Comparison of ENCODE assay signal across 20 cellular contexts in the genomic region with DNA sequence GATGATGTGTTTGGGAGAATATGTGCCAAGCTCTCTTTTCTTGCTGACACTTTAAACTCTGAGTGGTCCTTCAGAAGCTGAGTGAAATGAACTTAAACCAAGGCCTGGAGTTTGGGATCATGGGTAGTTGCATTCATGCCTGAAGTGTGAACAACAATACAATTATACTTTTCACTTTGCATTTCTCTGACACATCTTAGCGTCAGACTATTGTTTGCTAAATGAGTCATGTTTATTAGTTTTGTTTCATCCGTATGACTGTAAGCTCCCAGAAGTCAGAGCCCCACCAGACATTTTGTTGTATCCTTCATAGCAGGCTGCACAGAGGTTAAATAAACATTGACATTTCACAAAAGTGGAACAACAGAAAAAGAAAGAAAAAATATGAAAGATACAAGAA.
A peak's percentile ranks its signal among the peaks of the same experiment; 100 is the strongest.
DNase-seq lines count a peak whose midpoint lies in the region; FAIRE-seq and TF ChIP-seq lines count a peak whose summit lies in the region.
"Had no signal": no experiment of that assay in that cellular context is flagged by ENCODE, and none has a peak within 500 bp of the region (broad histone marks: within the 10 kb centered on the region; RNA-seq: fewer than 3 reads in every experiment).

No MANE protein-coding gene starts in this region.

- H3K36me3 ChIP-seq in CD4-positive, alpha-beta memory T cell (ENCODE audit: insufficient read depth, low read length) = no peaks in the 10 kb centered on the region
- no peaks in the 10 kb centered on the region for H3K36me3 ChIP-seq in vagina
- H3K36me3 ChIP-seq: gastrocnemius medialis, neural progenitor cell had no signal

- no peak overlapping the region for H3K27ac Mint-ChIP-seq in activated naive CD8-positive, alpha-beta T cell treated with anti-CD3 and anti-CD28 coated beads for 36 hours
- H3K27ac Mint-ChIP-seq in CD4-positive, alpha-beta memory T cell = no peak overlapping the region
- no peak overlapping the region for H3K27ac Mint-ChIP-seq in activated CD4-positive, alpha-beta T cell treated with anti-CD3 and anti-CD28 coated beads, Interleukin-2, amount 10 ng/mL, durations not matched to agents 7 days and 5 days
- H3K27ac Mint-ChIP-seq: activated CD4-positive, alpha-beta T cell treated with anti-CD3 and anti-CD28 coated beads, Interleukin-2, amount 10 ng/mL, durations not matched to agents 24 days and 14 days; H9; neural progenitor cell; stimulated activated naive B cell treated with anti-CD40 and anti-IgM and Interleukin-4, amounts not matched to agents 10 μg/mL and 1 μg/mL and 100 μg/mL, for 72 hours had no signal

- H3K4me1 ChIP-seq in CD4-positive, alpha-beta memory T cell (ENCODE audit: insufficient read depth, low read length) = no peaks in the 10 kb centered on the region
- no peaks in the 10 kb centered on the region for H3K4me1 ChIP-seq in vagina
- H3K4me1 ChIP-seq: gastrocnemius medialis had no signal

- H3K4me1 Mint-ChIP-seq in activated naive CD8-positive, alpha-beta T cell treated with anti-CD3 and anti-CD28 coated beads for 36 hours = no peaks in the 10 kb centered on the region
- no peaks in the 10 kb centered on the region for H3K4me1 Mint-ChIP-seq in CD4-positive, alpha-beta memory T cell
- H3K4me1 Mint-ChIP-seq in activated CD4-positive, alpha-beta T cell treated with anti-CD3 and anti-CD28 coated beads, Interleukin-2, amount 10 ng/mL, durations not matched to agents 7 days and 5 days = no peaks in the 10 kb centered on the region
- H3K4me1 Mint-ChIP-seq: activated CD4-positive, alpha-beta T cell treated with anti-CD3 and anti-CD28 coated beads, Interleukin-2, amount 10 ng/mL, durations not matched to agents 24 days and 14 days; stimulated activated naive B cell treated with anti-CD40 and anti-IgM and Interleukin-4, amounts not matched to agents 10 μg/mL and 1 μg/mL and 100 μg/mL, for 72 hours had no signal

- peak; percentile 27 for FAIRE-seq in islet of Langerhans (lab: Jason Lieb, UNC)

- intact Hi-C loops in CD4-positive, alpha-beta memory T cell (cut with micrococcal nuclease) = no loop called here
- intact Hi-C loops in vagina (cut with DNase I) = no loop called here

- no peak for TF ChIP-seq CTCF in vagina (IDR thresholded peaks at IDR 0.05)

- no peaks in the 10 kb centered on the region for H3K9me3 Mint-ChIP-seq in activated naive CD8-positive, alpha-beta T cell treated with anti-CD3 and anti-CD28 coated beads for 36 hours
- H3K9me3 Mint-ChIP-seq in CD4-positive, alpha-beta memory T cell = peaks cover 0 to 11% (median 4%) of the 10 kb centered on the region in 8 donors
- no peaks in the 10 kb centered on the region for H3K9me3 Mint-ChIP-seq in activated CD4-positive, alpha-beta T cell treated with anti-CD3 and anti-CD28 coated beads, Interleukin-2, amount 10 ng/mL, durations not matched to agents 7 days and 5 days
- H3K9me3 Mint-ChIP-seq: activated CD4-positive, alpha-beta T cell treated with anti-CD3 and anti-CD28 coated beads, Interleukin-2, amount 10 ng/mL, durations not matched to agents 24 days and 14 days; H9; neural progenitor cell; stimulated activated naive B cell treated with anti-CD40 and anti-IgM and Interleukin-4, amounts not matched to agents 10 μg/mL and 1 μg/mL and 100 μg/mL, for 72 hours had no signal

- no peaks in the 10 kb centered on the region for H3K27me3 Mint-ChIP-seq in activated naive CD8-positive, alpha-beta T cell treated with anti-CD3 and anti-CD28 coated beads for 36 hours
- H3K27me3 Mint-ChIP-seq in CD4-positive, alpha-beta memory T cell = no peaks in the 10 kb centered on the region
- H3K27me3 Mint-ChIP-seq in activated CD4-positive, alpha-beta T cell treated with anti-CD3 and anti-CD28 coated beads, Interleukin-2, amount 10 ng/mL, durations not matched to agents 7 days and 5 days = no peaks in the 10 kb centered on the region
- H3K27me3 Mint-ChIP-seq: activated CD4-positive, alpha-beta T cell treated with anti-CD3 and anti-CD28 coated beads, Interleukin-2, amount 10 ng/mL, durations not matched to agents 24 days and 14 days; stimulated activated naive B cell treated with anti-CD40 and anti-IgM and Interleukin-4, amounts not matched to agents 10 μg/mL and 1 μg/mL and 100 μg/mL, for 72 hours had no signal

- H3K27ac ChIP-seq in CD4-positive, alpha-beta memory T cell (ENCODE audit: low read depth, low read length) = no peak overlapping the region
- no peak overlapping the region for H3K27ac ChIP-seq in vagina
- H3K27ac ChIP-seq: gastrocnemius medialis, neural progenitor cell had no signal

- no peak for TF ChIP-seq POLR2A in vagina (IDR thresholded peaks at IDR 0.05)

- H3K36me3 Mint-ChIP-seq in activated naive CD8-positive, alpha-beta T cell treated with anti-CD3 and anti-CD28 coated beads for 36 hours = no peaks in the 10 kb centered on the region
- no peaks in the 10 kb centered on the region for H3K36me3 Mint-ChIP-seq in CD4-positive, alpha-beta memory T cell
- no peaks in the 10 kb centered on the region for H3K36me3 Mint-ChIP-seq in activated CD4-positive, alpha-beta T cell treated with anti-CD3 and anti-CD28 coated beads, Interleukin-2, amount 10 ng/mL, durations not matched to agents 7 days and 5 days (ENCODE audit: low read depth)
- H3K36me3 Mint-ChIP-seq: neural progenitor cell; stimulated activated naive B cell treated with anti-CD40 and anti-IgM and Interleukin-4, amounts not matched to agents 10 μg/mL and 1 μg/mL and 100 μg/mL, for 72 hours had no signal

- CTCF ChIA-PET in CD4-positive, alpha-beta memory T cell (lab: Charles Lee; ENCODE audit: partially characterized antibody) = no interaction called here
- CTCF ChIA-PET in activated CD4-positive, alpha-beta T cell treated with anti-CD3 and anti-CD28 coated beads, Interleukin-2, amount 10 ng/mL, durations not matched to agents 7 days and 5 days (lab: Charles Lee) = no interaction called here

- H3K9me3 ChIP-seq in CD4-positive, alpha-beta memory T cell (ENCODE audit: control insufficient read depth in 1 of 2, low read length in 2 of 2) = no peaks in the 10 kb centered on the region
- no peaks in the 10 kb centered on the region for H3K9me3 ChIP-seq in vagina
- H3K9me3 ChIP-seq: gastrocnemius medialis had no signal

- H3K4me3 ChIP-seq in CD4-positive, alpha-beta memory T cell (ENCODE audit: low read length in 2 of 2) = no peak overlapping the region
- H3K4me3 ChIP-seq in vagina = no peak overlapping the region
- H3K4me3 ChIP-seq: dorsolateral prefrontal cortex, gastrocnemius medialis, neural progenitor cell had no signal

- DNase-seq in Caki2 (ENCODE audit: low read depth) = peak; percentile 74
- DNase-seq in HS-27A (ENCODE audit: low read depth) = peak; percentile 8
- peak; percentile 43 for DNase-seq in astrocyte of the hippocampus (ENCODE audit: low read depth, low spot score)
- no peak for DNase-seq in activated naive CD8-positive, alpha-beta T cell treated with anti-CD3 and anti-CD28 coated beads for 36 hours
- no peak for DNase-seq in CD4-positive, alpha-beta memory T cell
- no peak for DNase-seq in activated CD4-positive, alpha-beta T cell treated with anti-CD3 and anti-CD28 coated beads, Interleukin-2, amount 10 ng/mL, durations not matched to agents 7 days and 5 days
- no peak for DNase-seq in vagina (ENCODE audit: extremely low spot score in 2 of 2)
- DNase-seq: activated CD4-positive, alpha-beta T cell treated with anti-CD3 and anti-CD28 coated beads, Interleukin-2, amount 10 ng/mL, durations not matched to agents 24 days and 14 days; activated T-cell treated with anti-CD3 and anti-CD28 coated beads, Interleukin-2, amount 50 U/mL, for 48 hours; anterior cingulate cortex; COR-L47; dorsolateral prefrontal cortex; gastrocnemius medialis; H9; NCI-H1930; NCI-H774; stimulated activated naive B cell treated with anti-CD40 and anti-IgM and Interleukin-4, amounts not matched to agents 10 μg/mL and 1 μg/mL and 100 μg/mL, for 72 hours; T-helper 9 cell had no signal

- no peaks in the 10 kb centered on the region for H3K27me3 ChIP-seq in CD4-positive, alpha-beta memory T cell (ENCODE audit: insufficient read depth, low read length)
- no peaks in the 10 kb centered on the region for H3K27me3 ChIP-seq in vagina
- H3K27me3 ChIP-seq: dorsolateral prefrontal cortex, gastrocnemius medialis, neural progenitor cell had no signal

- H3K4me3 Mint-ChIP-seq in activated naive CD8-positive, alpha-beta T cell treated with anti-CD3 and anti-CD28 coated beads for 36 hours = no peak overlapping the region
- H3K4me3 Mint-ChIP-seq in CD4-positive, alpha-beta memory T cell = no peak overlapping the region
- no peak overlapping the region for H3K4me3 Mint-ChIP-seq in activated CD4-positive, alpha-beta T cell treated with anti-CD3 and anti-CD28 coated beads, Interleukin-2, amount 10 ng/mL, durations not matched to agents 7 days and 5 days
- H3K4me3 Mint-ChIP-seq: activated CD4-positive, alpha-beta T cell treated with anti-CD3 and anti-CD28 coated beads, Interleukin-2, amount 10 ng/mL, durations not matched to agents 24 days and 14 days; H9; neural progenitor cell; stimulated activated naive B cell treated with anti-CD40 and anti-IgM and Interleukin-4, amounts not matched to agents 10 μg/mL and 1 μg/mL and 100 μg/mL, for 72 hours had no signal

- in situ Hi-C loops in Caki2 (cut with HindIII; ENCODE audit: low pct_unique_long_range_greater_than_20kb, low sequenced_read_pairs) = no loop called here

- POLR2A ChIA-PET in CD4-positive, alpha-beta memory T cell (lab: Charles Lee; ENCODE audit: partially characterized antibody) = no interaction called here
- POLR2A ChIA-PET in activated CD4-positive, alpha-beta T cell treated with anti-CD3 and anti-CD28 coated beads, Interleukin-2, amount 10 ng/mL, durations not matched to agents 7 days and 5 days (lab: Charles Lee) = no interaction called here

Comparison
In these comparisons a context has a peak if more than half of its experiments do, and no peak if none do; other contexts are left out.
1. DNase-seq: peak in Caki2 (single experiment), HS-27A (single experiment) and astrocyte of the hippocampus (single experiment); none in activated naive CD8-positive, alpha-beta T cell treated with anti-CD3 and anti-CD28 coated beads for 36 hours (single experiment), CD4-positive, alpha-beta memory T cell (0 of 5), activated CD4-positive, alpha-beta T cell treated with anti-CD3 and anti-CD28 coated beads, Interleukin-2, amount 10 ng/mL, durations not matched to agents 7 days and 5 days (single experiment) and vagina (0 of 2).